Comparison of ENCODE assay signal across 15 cellular contexts in the genomic region with DNA sequence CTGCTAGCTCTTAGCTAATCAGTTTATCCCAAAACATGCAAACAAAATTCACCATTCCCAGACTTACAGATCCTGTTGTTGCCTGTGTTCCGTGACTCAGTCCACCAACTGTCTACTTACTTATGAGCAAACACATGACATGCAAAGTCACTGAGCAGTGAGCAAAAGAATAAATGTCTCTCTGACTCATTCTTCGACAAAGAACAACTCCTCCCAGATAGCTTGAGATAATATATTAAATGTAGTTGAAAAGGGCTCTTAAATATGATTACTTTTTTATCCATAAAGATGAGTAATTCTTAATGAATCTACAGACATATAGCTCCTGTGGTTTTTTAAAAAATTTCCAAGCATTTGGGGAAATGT. TPM values are rescaled to one million over a fixed set of nuclear protein-coding genes. Genes with fewer than 3 reads are reported as not detected.
DNase-seq lines count a peak whose midpoint lies in the region; ATAC-seq, FAIRE-seq and TF ChIP-seq lines count a peak whose summit lies in the region.
"Had no signal": no experiment of that assay in that cellular context is flagged by ENCODE, and none has a peak within 500 bp of the region (broad histone marks: within the 10 kb centered on the region; RNA-seq: fewer than 3 reads in every experiment).

No MANE protein-coding gene starts in this region.

- DNase-seq in HepG2 (ENCODE audit: low spot score) (peak; percentile 45), right lobe of liver (no peak), SW480 (ENCODE audit: low spot score) (peak; percentile 27), fibroblast of the aortic adventitia (ENCODE audit: low read depth) (peak; percentile 91), urothelium cell line (ENCODE audit: low spot score) (peak; percentile 73), NCI-H82 (lab: John Stamatoyannopoulos, UW) (no peak), cardiac septum (ENCODE audit: low spot score) (no peak)
- DNase-seq in stimulated activated naive CD8-positive, alpha-beta T cell treated with anti-CD3 and anti-CD28 coated beads, Interleukin-15, Interleukin-2, amounts not matched to agents 100 U/mL and 50 U/mL, for 24 hours, result no peak
- DNase-seq: effector memory CD8-positive, alpha-beta T cell; GOT3; NCI-H524 treated with DMSO at 0.1 percent for 48 hours; spleen; stimulated activated naive CD8-positive, alpha-beta T cell treated with anti-CD3 and anti-CD28 coated beads, Interleukin-15, amount 100 ng/mL, for 72 hours had no signal

- H3K27ac ChIP-seq in HepG2 (ENCODE audit: extremely low read length, insufficient read depth, low read length), result no peak overlapping the region
- H3K27ac ChIP-seq in right lobe of liver, result no peak overlapping the region
- H3K27ac ChIP-seq: spleen had no signal

- POLR2A ChIA-PET in HepG2 (lab: Yijun Ruan, JAX), result no interaction called here

- WGBS in HepG2 (ENCODE audit: low lambda C conversion rate), result 8% methylated on average over 2 of the region's 2 CpGs
- WGBS in right lobe of liver (ENCODE audit: insufficient coverage, low coverage, low lambda C conversion rate, missing lambda C conversion rate), result 69% methylated on average over 2 of the region's 2 CpGs

- H3K79me2 ChIP-seq in HepG2 (ENCODE audit: insufficient read depth, low read length), result no peaks in the 10 kb centered on the region

- H3K4me2 ChIP-seq in HepG2 (ENCODE audit: low read depth, low read length), result no peak overlapping the region; the same call in 1 of the 2 replicates

- BruUV-seq in HepG2 (replicated peaks; lab: Mats Ljungman, UMichigan), result no TSS peak

- peaks cover 7 to 71% of the 10 kb centered on the region in 2 experiments; a peak in 4 of 5 replicates for H3K27me3 ChIP-seq in HepG2 (ENCODE audit: control insufficient read depth in 1 of 2, insufficient read depth in 2 of 2, low read length in 2 of 2)
- no peaks in the 10 kb centered on the region for H3K27me3 ChIP-seq in right lobe of liver

- intact Hi-C loops in HepG2 (cut with micrococcal nuclease; ENCODE audit: unreplicated experiment) (no loop called here), right lobe of liver (cut with DNase I) (no loop called here), cardiac septum (cut with DNase I) (no loop called here)

- no peaks in the 10 kb centered on the region for H4K20me1 ChIP-seq in HepG2 (ENCODE audit: insufficient read depth, low read length)

- TF ChIP-seq CTCF in HepG2 (CRISPR knock-in tag; IDR thresholded peaks at IDR 0.05) (no peak), right lobe of liver (IDR thresholded peaks at IDR 0.05) (no peak), fibroblast of the aortic adventitia (IDR thresholded peaks at IDR 0.05; ENCODE audit: insufficient read depth, low read length) (no peak)

- no peak for TF ChIP-seq POLR2A in HepG2 (IDR thresholded peaks at IDR 0.05; ENCODE audit: insufficient read depth in 1 of 2, low read depth in 2 of 2, low read length in 2 of 2)
- no peak for TF ChIP-seq POLR2A in right lobe of liver (IDR thresholded peaks at IDR 0.05)

- H3K36me3 ChIP-seq in HepG2 (replicated peaks in 1 of 2; ENCODE audit: control insufficient read depth in 1 of 2, insufficient read depth in 2 of 2, low read length in 2 of 2), result no peaks in the 10 kb centered on the region
- H3K36me3 ChIP-seq in right lobe of liver, result no peaks in the 10 kb centered on the region
- H3K36me3 ChIP-seq: spleen had no signal

- H3K4me1 ChIP-seq in HepG2 (ENCODE audit: insufficient read depth, low read length) (no peaks in the 10 kb centered on the region), right lobe of liver (no peaks in the 10 kb centered on the region)

- H3K9me3 ChIP-seq in HepG2 (ENCODE audit: low read length) (no peaks in the 10 kb centered on the region), right lobe of liver (no peaks in the 10 kb centered on the region)
- H3K9me3 ChIP-seq: spleen had no signal

- FAIRE-seq in HepG2 (lab: Jason Lieb, UNC) (no peak), urothelium cell line (lab: Jason Lieb, UNC) (no peak)

- no peak; the same call in 2 of the 3 replicates for ATAC-seq in HepG2
- no peak for ATAC-seq in right lobe of liver
- ATAC-seq in stimulated activated naive CD8-positive, alpha-beta T cell treated with anti-CD3 and anti-CD28 coated beads, Interleukin-15, Interleukin-2, amounts not matched to agents 100 U/mL and 50 U/mL, for 24 hours, result no peak
- ATAC-seq: effector memory CD8-positive, alpha-beta T cell; stimulated activated naive CD8-positive, alpha-beta T cell treated with anti-CD3 and anti-CD28 coated beads, Interleukin-15, amount 100 ng/mL, for 72 hours had no signal

- no peak for TF ChIP-seq EP300 in HepG2 (IDR thresholded peaks at IDR 0.05; ENCODE audit: low read depth in 2 of 2, low read length in 2 of 2)
- no peak for TF ChIP-seq EP300 in HepG2 (CRISPR knock-in tag; IDR thresholded peaks at IDR 0.05; ENCODE audit: borderline replicate concordance)

- no peak overlapping the region for H2AFZ ChIP-seq in HepG2 (ENCODE audit: low read length)

- H3K4me3 ChIP-seq in HepG2 (replicated peaks in 1 of 3; ENCODE audit: insufficient read depth in 1 of 3, low read depth in 2 of 3, low read length in 3 of 3), result no peak overlapping the region
- H3K4me3 ChIP-seq in right lobe of liver, result no peak overlapping the region
- H3K4me3 ChIP-seq in fibroblast of the aortic adventitia (ENCODE audit: low read depth, low read length), result no peak overlapping the region
- H3K4me3 ChIP-seq: spleen had no signal

- CTCF ChIA-PET in HepG2 (lab: Yijun Ruan, JAX; ENCODE audit: low intra/inter-chr PET ratio, low total read pairs), result no interaction called here

- TF ChIP-seq RAD21 in HepG2 (CRISPR knock-in tag; IDR thresholded peaks at IDR 0.05), result no peak

- in situ Hi-C loops in HepG2 (cut with HindIII; ENCODE audit: extremely low pct_ligation_motif_present, low pct_unique_long_range_greater_than_20kb), result no loop called here

- no peak overlapping the region for H3K9ac ChIP-seq in HepG2 (ENCODE audit: insufficient read depth, low read depth, low read length)

TF ChIP-seq in HepG2, 621 proteins besides CTCF, POLR2A, EP300 and RAD21:
- TF ChIP-seq, protein P1, sequence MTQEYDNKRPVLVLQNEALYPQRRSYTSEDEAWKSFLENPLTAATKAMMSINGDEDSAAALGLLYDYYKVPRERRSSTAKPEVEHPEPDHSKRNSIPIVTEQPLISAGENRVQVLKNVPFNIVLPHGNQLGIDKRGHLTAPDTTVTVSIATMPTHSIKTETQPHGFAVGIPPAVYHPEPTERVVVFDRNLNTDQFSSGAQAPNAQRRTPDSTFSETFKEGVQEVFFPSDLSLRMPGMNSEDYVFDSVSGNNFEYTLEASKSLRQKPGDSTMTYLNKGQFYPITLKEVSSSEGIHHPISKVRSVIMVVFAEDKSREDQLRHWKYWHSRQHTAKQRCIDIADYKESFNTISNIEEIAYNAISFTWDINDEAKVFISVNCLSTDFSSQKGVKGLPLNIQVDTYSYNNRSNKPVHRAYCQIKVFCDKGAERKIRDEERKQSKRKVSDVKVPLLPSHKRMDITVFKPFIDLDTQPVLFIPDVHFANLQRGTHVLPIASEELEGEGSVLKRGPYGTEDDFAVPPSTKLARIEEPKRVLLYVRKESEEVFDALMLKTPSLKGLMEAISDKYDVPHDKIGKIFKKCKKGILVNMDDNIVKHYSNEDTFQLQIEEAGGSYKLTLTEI (CRISPR knock-in tag; conservative IDR thresholded peaks at IDR 0.05), result no peak
- TF ChIP-seq ZNF782 (CRISPR knock-in tag; IDR thresholded peaks at IDR 0.05; ENCODE audit: borderline replicate concordance), result no peak
- TF ChIP-seq XBP1 (CRISPR knock-in tag; IDR thresholded peaks at IDR 0.05), result no peak
- TF ChIP-seq ZNF354B (CRISPR knock-in tag; IDR thresholded peaks at IDR 0.05), result no peak
- TF ChIP-seq ZNF556 (CRISPR knock-in tag; IDR thresholded peaks at IDR 0.05; ENCODE audit: borderline replicate concordance), result no peak
- peak; percentile 37; the same call in 1 of the 2 replicates for TF ChIP-seq FOSL2 (CRISPR knock-in tag; IDR thresholded peaks at IDR 0.05)

RNA-seq across cellular contexts. Expression of a gene that starts 9.0 kb away (rescaled TPM):
- 0.18 TPM in 1 of 2 replicates, not detected in the other for total RNA-seq in HepG2 (2016; rRNA removed; fragmentation: Illumina TruSeq; extraction: Trizol)
- total RNA-seq in HepG2 (2016; cell fraction: cytosol; rRNA removed; fragmentation: Illumina TruSeq; extraction: Trizol; ENCODE audit: low read depth), result not detected in 2 replicates
- total RNA-seq in HepG2 (2016; cell fraction: insoluble cytoplasmic fraction; rRNA removed; fragmentation: Illumina TruSeq; extraction: Trizol), result 0.13 TPM in 1 of 2 replicates, not detected in the other
- total RNA-seq in HepG2 (2016; cell fraction: membrane; rRNA removed; fragmentation: Illumina TruSeq; extraction: Trizol), result 0.28 TPM in 1 of 2 replicates, not detected in the other
- not detected in 2 replicates for total RNA-seq in HepG2 (2016; cell fraction: nucleus; rRNA removed; fragmentation: Illumina TruSeq; extraction: Trizol)
- 0.20 and 0.26 TPM in 2 replicates for polyA plus RNA-seq in HepG2 (2011; rRNA removed)
- 0.43 and 0.49 TPM in 2 replicates for polyA plus RNA-seq in HepG2 (2011; cell fraction: cytosol; rRNA removed)
- 0.14 and 0.26 TPM in 2 replicates for polyA plus RNA-seq in HepG2 (2011; cell fraction: nucleus; rRNA removed)
- polyA plus RNA-seq in HepG2 (2012), result 0.08 and 0.29 TPM in 2 replicates
- polyA plus RNA-seq in HepG2 (2016; cell fraction: cytosol; fragmentation: Illumina TruSeq; extraction: Trizol; ENCODE audit: low read depth), result 0.20 TPM in 1 of 2 replicates, not detected in the other
- polyA plus RNA-seq in HepG2 (2016; cell fraction: insoluble cytoplasmic fraction; fragmentation: Illumina TruSeq; extraction: Trizol; ENCODE audit: low read depth), result not detected in 2 replicates
- polyA plus RNA-seq in HepG2 (2016; cell fraction: membrane; fragmentation: Illumina TruSeq; extraction: Trizol; ENCODE audit: low read depth), result 0.47 TPM in 1 of 2 replicates, not detected in the other
- polyA plus RNA-seq in HepG2 (2016; cell fraction: nucleus; fragmentation: Illumina TruSeq; extraction: Trizol; ENCODE audit: insufficient read depth, low read depth), result not detected in 2 replicates
- polyA minus RNA-seq in HepG2 (2011; rRNA and poly(A)+ RNA removed; ENCODE audit: low replicate concordance), result 40.8 TPM in 1 of 2 replicates, not detected in the other
- polyA minus RNA-seq in HepG2 (2011; cell fraction: cytosol; rRNA and poly(A)+ RNA removed), result 0.99 TPM in 1 of 2 replicates, not detected in the other
- polyA minus RNA-seq in HepG2 (2011; cell fraction: nucleus; rRNA and poly(A)+ RNA removed), result not detected in 2 replicates
- total RNA-seq in right lobe of liver, result under 1 TPM in 1 of 6 experiments, not detected in 5; 0.20 TPM
- total RNA-seq in fibroblast of the aortic adventitia (ENCODE audit: low replicate concordance), result 0.25 and 1.5 TPM in 2 replicates
- 0.81 TPM for total RNA-seq in cardiac septum
- total RNA-seq: lung microvascular endothelial cell had no signal
- polyA plus RNA-seq: CD14-positive monocyte, spleen had no signal

Comparison
In these comparisons a context has a peak if more than half of its experiments do, and no peak if none do; other contexts are left out.
1. DNase-seq: peak in HepG2 (single experiment), SW480 (single experiment), fibroblast of the aortic adventitia (single experiment) and urothelium cell line (single experiment); none in right lobe of liver (0 of 3), NCI-H82 (single experiment), stimulated activated naive CD8-positive, alpha-beta T cell treated with anti-CD3 and anti-CD28 coated beads, Interleukin-15, Interleukin-2, amounts not matched to agents 100 U/mL and 50 U/mL, for 24 hours (single experiment) and cardiac septum (single experiment).